Comparison of ENCODE assay signal across 8 cellular contexts in genomic region chr17:76737082-76737675, GRCh38. TPM values are rescaled to one million over a fixed set of nuclear protein-coding genes. Genes with fewer than 3 reads are reported as not detected.
DNase-seq lines count a peak whose midpoint lies in the region; ATAC-seq lines count a peak whose summit lies in the region.

A gene with protein sequence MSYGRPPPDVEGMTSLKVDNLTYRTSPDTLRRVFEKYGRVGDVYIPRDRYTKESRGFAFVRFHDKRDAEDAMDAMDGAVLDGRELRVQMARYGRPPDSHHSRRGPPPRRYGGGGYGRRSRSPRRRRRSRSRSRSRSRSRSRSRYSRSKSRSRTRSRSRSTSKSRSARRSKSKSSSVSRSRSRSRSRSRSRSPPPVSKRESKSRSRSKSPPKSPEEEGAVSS (minus strand): TSS chr17:76737331. CDS start chr17:76737160, 171 bp downstream.

- ATAC-seq in GM21360 (IDR thresholded peaks at IDR 0.05; ENCODE audit: unreplicated experiment) (peak; percentile 62), memory B cell (ENCODE audit: low read depth) (peak; percentile 66)
- ATAC-seq in effector memory CD8-positive, alpha-beta T cell (replicated peaks) = peak; percentile 66

- H3K36me3 Mint-ChIP-seq in effector memory CD8-positive, alpha-beta T cell (ENCODE audit: insufficient read depth) = peaks cover 73% of the 10 kb centered on the region
- H3K36me3 Mint-ChIP-seq in memory B cell = peaks cover 27% of the 10 kb centered on the region

- H3K27ac Mint-ChIP-seq in effector memory CD8-positive, alpha-beta T cell = peak within 1 kb of the TSS; percentile 98 to 99
- H3K27ac Mint-ChIP-seq in memory B cell = peak within 1 kb of the TSS; percentile 99

- no peaks in the 10 kb centered on the region for H3K27me3 Mint-ChIP-seq in effector memory CD8-positive, alpha-beta T cell
- no peaks in the 10 kb centered on the region for H3K27me3 Mint-ChIP-seq in memory B cell

- peak within 1 kb of the TSS; percentile 96 to 97 for H3K4me3 Mint-ChIP-seq in effector memory CD8-positive, alpha-beta T cell
- H3K4me3 Mint-ChIP-seq in memory B cell = peak within 1 kb of the TSS; percentile 98

- H3K9me3 Mint-ChIP-seq in effector memory CD8-positive, alpha-beta T cell = no peaks in the 10 kb centered on the region
- H3K9me3 Mint-ChIP-seq in memory B cell = no peaks in the 10 kb centered on the region

- peak; percentile 96 for DNase-seq in COLO668 (lab: John Stamatoyannopoulos, UW; ENCODE audit: unreplicated experiment)
- peak; percentile 99 for DNase-seq in HT1080 (ENCODE audit: low read depth)
- DNase-seq in NOMO-1 treated with DMSO at 0.1 percent for 48 hours (lab: John Stamatoyannopoulos, UW; ENCODE audit: unreplicated experiment) = peak; percentile 99
- DNase-seq in activated CD8-positive, alpha-beta memory T cell treated with anti-CD3 and anti-CD28 coated beads for 4 hours (ENCODE audit: low read depth in 2 of 2) = peak; percentile 96 to 97
- peak; percentile 97 to 99 (median 99) for DNase-seq in effector memory CD8-positive, alpha-beta T cell
- peak; percentile 96 to 99 for DNase-seq in memory B cell (ENCODE audit: low spot score in 2 of 2)
- peak; percentile 94 for DNase-seq in stimulated activated CD8-positive, alpha-beta memory T cell treated with anti-CD3 and anti-CD28 coated beads, Interleukin-12 subunit alpha, Interleukin-12 subunit beta, amount 100 ng/mL, for 24 hours (ENCODE audit: extremely low read depth)

- peaks cover 40 to 43% of the 10 kb centered on the region in 2 donors for H3K4me1 Mint-ChIP-seq in effector memory CD8-positive, alpha-beta T cell (ENCODE audit: low read depth in 2 of 2)
- H3K4me1 Mint-ChIP-seq in memory B cell = peaks cover 36% of the 10 kb centered on the region

RNA-seq across cellular contexts. Expression of the gene that starts here (rescaled TPM):
- 971 and 1,300 TPM in 2 replicates for total RNA-seq in HT1080 (2014; rRNA removed; shearing (Covaris generic))
- polyA plus RNA-seq in HT1080 (2015; cell fraction: cytosol; rRNA removed) = 349 and 370 TPM in 2 replicates
- 738 and 763 TPM in 2 replicates for polyA plus RNA-seq in HT1080 (2015; cell fraction: nucleus; rRNA removed)

Comparison
In these comparisons a context has a peak if more than half of its experiments do, and no peak if none do; other contexts are left out.
1. Peak in every context shown above with its lines: DNase-seq and ATAC-seq.